ENCODE assay signal across 1 cellular context in the genomic region with DNA sequence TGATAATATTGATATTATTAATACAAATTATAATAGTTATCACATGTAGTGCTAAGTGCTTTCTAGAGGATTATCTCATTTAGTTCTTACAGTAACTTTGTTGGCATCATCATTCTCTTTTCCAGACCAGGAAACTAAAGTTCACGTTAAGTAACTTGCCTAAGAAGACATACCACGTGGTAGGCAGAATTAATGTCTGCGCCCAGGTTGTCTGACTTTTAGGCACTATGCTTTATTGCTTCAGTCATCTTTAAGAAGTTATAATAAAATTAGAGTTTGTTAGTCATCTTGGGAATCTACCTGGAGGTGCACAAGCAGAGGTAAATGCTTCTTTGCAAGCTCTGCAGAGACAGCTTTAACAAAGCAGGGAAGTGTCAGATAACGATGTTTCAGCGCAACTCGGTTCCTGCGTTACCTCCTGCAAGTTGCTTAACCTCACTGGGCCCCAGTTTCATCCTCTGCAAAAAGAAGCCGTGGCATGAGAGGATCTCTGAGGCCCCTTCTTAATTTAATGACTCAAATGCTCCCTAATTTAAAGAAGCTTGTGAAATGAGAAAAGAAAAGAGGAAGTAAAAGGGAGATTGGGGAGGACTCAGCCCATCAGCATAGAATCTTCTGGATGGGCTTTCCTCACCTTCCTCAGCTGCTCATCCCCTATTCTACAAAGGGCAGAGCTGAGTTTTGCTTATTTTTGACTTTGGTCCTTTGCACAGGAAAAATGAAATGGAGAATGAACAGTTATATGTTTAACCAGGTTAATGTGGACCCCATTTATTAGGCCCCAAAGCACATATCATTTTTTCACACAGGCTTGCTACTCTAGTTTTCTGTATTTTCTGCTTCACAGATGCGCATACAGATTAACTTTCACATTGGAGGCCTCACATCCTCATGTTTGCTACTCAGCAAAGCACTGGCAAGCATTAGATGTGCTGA.
A peak's percentile ranks its signal among the peaks of the same experiment; 100 is the strongest.
TF ChIP-seq lines count a peak whose summit lies in the region.

No MANE protein-coding gene starts in this region.

TF ChIP-seq in GM12878, 131 proteins besides CTCF, POLR2A, EP300 and RAD21 (continued from another document):
- TF ChIP-seq, protein P1, sequence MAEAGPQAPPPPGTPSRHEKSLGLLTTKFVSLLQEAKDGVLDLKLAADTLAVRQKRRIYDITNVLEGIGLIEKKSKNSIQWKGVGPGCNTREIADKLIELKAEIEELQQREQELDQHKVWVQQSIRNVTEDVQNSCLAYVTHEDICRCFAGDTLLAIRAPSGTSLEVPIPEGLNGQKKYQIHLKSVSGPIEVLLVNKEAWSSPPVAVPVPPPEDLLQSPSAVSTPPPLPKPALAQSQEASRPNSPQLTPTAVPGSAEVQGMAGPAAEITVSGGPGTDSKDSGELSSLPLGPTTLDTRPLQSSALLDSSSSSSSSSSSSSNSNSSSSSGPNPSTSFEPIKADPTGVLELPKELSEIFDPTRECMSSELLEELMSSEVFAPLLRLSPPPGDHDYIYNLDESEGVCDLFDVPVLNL (IDR thresholded peaks at IDR 0.05; ENCODE audit: low read depth, low read length) = no peak
- TF ChIP-seq IKZF2 (IDR thresholded peaks at IDR 0.05) = peak; percentile 82 to 87
- TF ChIP-seq ZNF274 (IDR thresholded peaks at IDR 0.05; ENCODE audit: insufficient read depth, insufficient read length) = no peak
- TF ChIP-seq TARDBP (IDR thresholded peaks at IDR 0.05; ENCODE audit: borderline replicate concordance) = no peak
- TF ChIP-seq JUNB (IDR thresholded peaks at IDR 0.05) = peak; percentile 61
- 0 out of 4 replicates have a peak, but pooled peaks of 1 of the 2 experiments have one; percentile 22 for TF ChIP-seq CEBPB (IDR thresholded peaks at IDR 0.05; ENCODE audit: borderline replicate concordance in 1 of 2, low read depth in 2 of 2, low read length in 2 of 2)
- peak; percentile 64 for TF ChIP-seq RAD51 (IDR thresholded peaks at IDR 0.05)
- TF ChIP-seq RB1 (IDR thresholded peaks at IDR 0.05; ENCODE audit: borderline replicate concordance) = 0 out of 2 replicates have a peak, but pooled peaks have one; percentile 2
